Comparison of ENCODE assay signal across 16 cellular contexts in the genomic region with DNA sequence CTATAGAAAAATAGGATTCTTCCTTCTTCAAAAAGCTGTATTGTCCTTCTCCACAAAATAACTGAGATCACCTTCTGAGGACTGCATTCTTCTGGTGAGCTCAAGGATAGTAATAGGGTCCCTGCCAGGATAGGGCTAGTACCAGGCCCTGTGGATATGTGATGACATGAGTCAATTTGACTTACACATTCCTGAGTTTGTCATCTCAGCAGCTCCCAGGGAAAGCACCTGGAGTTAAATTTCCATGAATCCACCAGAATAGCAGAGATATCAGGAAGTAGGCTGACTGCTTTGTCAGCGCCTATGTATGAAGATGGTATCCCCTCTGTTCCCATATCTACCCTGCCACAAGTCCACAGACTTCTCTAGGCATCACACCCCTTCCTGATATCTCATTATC.
DNase-seq lines count a peak whose midpoint lies in the region; ATAC-seq and TF ChIP-seq lines count a peak whose summit lies in the region.
"Had no signal": no experiment of that assay in that cellular context is flagged by ENCODE, and none has a peak within 500 bp of the region (broad histone marks: within the 10 kb centered on the region; RNA-seq: fewer than 3 reads in every experiment).

No MANE protein-coding gene starts in this region.

- intact Hi-C loops in PC-3 (cut with micrococcal nuclease) = no loop called here
- intact Hi-C loops in left lung (cut with DNase I) = no loop called here

- peak; percentile 31 for DNase-seq in EL
- DNase-seq in PC-3 = peak; percentile 29
- no peak for DNase-seq in left lung
- no peak for DNase-seq in Kasumi-1 (lab: John Stamatoyannopoulos, UW)
- no peak for DNase-seq in NCI-H1694 (lab: John Stamatoyannopoulos, UW)
- no peak for DNase-seq in SKM-1 treated with dmso at 0.1 percent for 144 hours (lab: John Stamatoyannopoulos, UW; ENCODE audit: unreplicated experiment)
- DNase-seq: C1 segment of cervical spinal cord, DND-41, MG63, NCI-H1092 treated with DMSO at 0.1 percent for 48 hours, NCI-H524, Right ventricle myocardium superior, SK-N-SH had no signal

- H3K9me3 ChIP-seq in PC-3 (ENCODE audit: low read length) (no peaks in the 10 kb centered on the region), left lung (no peaks in the 10 kb centered on the region)
- H3K9me3 ChIP-seq: MG63, SK-N-SH had no signal

- no peak overlapping the region for H2AFZ ChIP-seq in PC-3 (ENCODE audit: low read length)

- H3K36me3 ChIP-seq in PC-3 (ENCODE audit: low read depth, low read length) = no peaks in the 10 kb centered on the region
- H3K36me3 ChIP-seq in left lung = no peaks in the 10 kb centered on the region
- H3K36me3 ChIP-seq: MG63 had no signal

- H3K27me3 ChIP-seq in PC-3 (ENCODE audit: low read length) (peaks cover 45% of the 10 kb centered on the region), left lung (no peaks in the 10 kb centered on the region)
- H3K27me3 ChIP-seq: MG63 had no signal

- H3K4me1 ChIP-seq in PC-3 (ENCODE audit: insufficient read depth, low read length) (0 out of 2 replicates have a peak, but pooled peaks cover 3% of the 10 kb centered on the region), left lung (no peaks in the 10 kb centered on the region)

- ATAC-seq in PC-3 (no peak), esophagus mucosa (peak; percentile 31), left lung (peak; percentile 33), GM19395 (IDR thresholded peaks at IDR 0.05; ENCODE audit: unreplicated experiment) (no peak)

- H3K27ac ChIP-seq in PC-3 (ENCODE audit: low read length) = no peak overlapping the region
- no peak overlapping the region for H3K27ac ChIP-seq in left lung
- H3K27ac ChIP-seq: KMS-11 had no signal

- TF ChIP-seq CTCF in PC-3 (conservative IDR thresholded peaks at IDR 0.05; ENCODE audit: low read depth, low read length) (no peak), left lung (IDR thresholded peaks at IDR 0.05) (no peak)

- POLR2A ChIA-PET in PC-3 (lab: Charles Lee; ENCODE audit: unreplicated experiment) = no interaction called here

- H3K4me3 ChIP-seq in PC-3 (ENCODE audit: low read length) = no peak overlapping the region
- no peak overlapping the region for H3K4me3 ChIP-seq in left lung
- H3K4me3 ChIP-seq: MG63 had no signal

- 0 out of 2 replicates have a peak, but pooled peaks cover 4% of the 10 kb centered on the region for H3K9me2 ChIP-seq in PC-3 (replicated peaks; ENCODE audit: low read length)
- H3K9me2 ChIP-seq: SK-N-SH had no signal

- H3K9ac ChIP-seq in PC-3 (ENCODE audit: low read length) = no peak overlapping the region
- H3K9ac ChIP-seq: KMS-11, SK-N-SH had no signal

- no peak overlapping the region for H3K4me2 ChIP-seq in PC-3 (ENCODE audit: low read length)
- H3K4me2 ChIP-seq: KMS-11, SK-N-SH had no signal

- no peaks in the 10 kb centered on the region for H3K79me2 ChIP-seq in PC-3 (ENCODE audit: low read length)

- CTCF ChIA-PET in PC-3 (lab: Charles Lee) = no interaction called here

- no TSS peak for BruUV-seq in PC-3 (replicated peaks; lab: Mats Ljungman, UMichigan)

- H4K20me1 ChIP-seq in PC-3 (ENCODE audit: low read length) = no peaks in the 10 kb centered on the region

- H3F3A ChIP-seq in PC-3 (ENCODE audit: low read length, unreplicated experiment) = no peaks in the 10 kb centered on the region

Comparison
In these comparisons a context has a peak if more than half of its experiments do, and no peak if none do; other contexts are left out.
1. DNase-seq: peak in EL (single experiment) and PC-3 (single experiment); none in left lung (0 of 2), Kasumi-1 (0 of 2), NCI-H1694 (single experiment) and SKM-1 treated with dmso at 0.1 percent for 144 hours (single experiment).
2. ATAC-seq: peak in esophagus mucosa (single experiment) and left lung (single experiment); none in PC-3 (single experiment) and GM19395 (single experiment).